ENCODE assay signal across 33 cellular contexts in the genomic region with DNA sequence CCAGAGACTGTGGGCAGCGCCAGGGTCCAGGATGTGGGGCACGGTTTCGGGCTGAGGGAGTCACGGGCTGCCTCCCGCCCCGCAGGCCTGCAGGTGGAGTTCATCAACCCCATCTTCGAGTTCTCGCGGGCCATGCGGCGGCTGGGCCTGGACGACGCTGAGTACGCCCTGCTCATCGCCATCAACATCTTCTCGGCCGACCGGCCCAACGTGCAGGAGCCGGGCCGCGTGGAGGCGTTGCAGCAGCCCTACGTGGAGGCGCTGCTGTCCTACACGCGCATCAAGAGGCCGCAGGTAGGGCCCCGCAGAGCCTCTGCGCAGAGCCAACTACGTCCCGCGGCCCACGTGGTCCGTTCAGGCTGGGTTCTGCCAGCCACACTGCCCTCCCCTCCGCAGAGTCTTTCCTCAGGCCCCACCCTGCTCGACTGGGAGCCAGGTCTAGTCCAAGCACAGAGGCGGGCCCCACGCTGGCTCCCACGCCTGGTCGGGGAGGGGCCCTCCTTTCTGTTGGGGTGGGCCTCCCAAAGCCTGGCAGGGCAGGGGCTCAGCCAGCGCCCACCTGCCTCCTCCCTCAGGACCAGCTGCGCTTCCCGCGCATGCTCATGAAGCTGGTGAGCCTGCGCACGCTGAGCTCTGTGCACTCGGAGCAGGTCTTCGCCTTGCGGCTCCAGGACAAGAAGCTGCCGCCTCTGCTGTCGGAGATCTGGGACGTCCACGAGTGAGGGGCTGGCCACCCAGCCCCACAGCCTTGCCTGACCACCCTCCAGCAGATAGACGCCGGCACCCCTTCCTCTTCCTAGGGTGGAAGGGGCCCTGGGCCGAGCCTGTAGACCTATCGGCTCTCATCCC. TPM values are rescaled to one million over a fixed set of nuclear protein-coding genes. Genes with fewer than 3 reads are reported as not detected.
"Had no signal": no experiment of that assay in that cellular context is flagged by ENCODE, and none has a peak within 500 bp of the region (broad histone marks: within the 10 kb centered on the region; RNA-seq: fewer than 3 reads in every experiment).

No MANE protein-coding gene starts in this region.

- H3K36me3 ChIP-seq: ovary, uterus had no signal

- H3K27ac Mint-ChIP-seq: endodermal cell had no signal

- H3K4me1 ChIP-seq: foreskin keratinocyte had no signal

- H3K4me3 ChIP-seq: esophagus muscularis mucosa, heart left ventricle, lower lobe of right lung, ovary, prostate gland, skin epidermis, testis, transverse colon, uterus had no signal

- H3K4me3 Mint-ChIP-seq: activated T-cell treated with anti-CD3 and anti-CD28 coated beads, Interleukin-2, amount 50 U/mL, for 4 hours; dendritic cell treated with granulocyte-macrophage colony-stimulating factor and Interleukin-4, amounts not matched to agents 40 ng/mL and 50 ng/mL, for 4 days had no signal

- H3K9me3 Mint-ChIP-seq: activated CD4-positive, alpha-beta memory T cell treated with anti-CD3 and anti-CD28 coated beads for 36 hours; activated T-cell treated with anti-CD3 and anti-CD28 coated beads, Interleukin-2, amount 50 U/mL, for 4 hours; activated T-helper 17 cell treated with anti-CD3 and anti-CD28 coated beads, Interleukin-2, amount 50 U/mL, for 72 hours; dendritic cell treated with granulocyte-macrophage colony-stimulating factor and Interleukin-4, amounts not matched to agents 40 ng/mL and 50 ng/mL, for 4 days; endodermal cell; naive thymus-derived CD8-positive, alpha-beta T cell had no signal

- H3K27me3 Mint-ChIP-seq: activated CD4-positive, alpha-beta memory T cell treated with anti-CD3 and anti-CD28 coated beads for 36 hours; activated T-helper 17 cell treated with anti-CD3 and anti-CD28 coated beads, Interleukin-2, amount 50 U/mL, for 72 hours; dendritic cell treated with granulocyte-macrophage colony-stimulating factor and Interleukin-4, amounts not matched to agents 40 ng/mL and 50 ng/mL, for 4 days had no signal

- H3K9me3 ChIP-seq: esophagus muscularis mucosa, heart left ventricle, lower lobe of right lung, neutrophil, ovary, prostate gland, testis, transverse colon, uterus had no signal

- DNase-seq: activated CD4-positive, alpha-beta memory T cell treated with anti-CD3 and anti-CD28 coated beads for 36 hours; activated CD4-positive, alpha-beta T cell treated with anti-CD3 and anti-CD28 coated beads for 4 hours; activated CD8-positive, alpha-beta memory T cell treated with anti-CD3 and anti-CD28 coated beads, Interleukin-2, amount 50 U/mL, for 48 hours; activated gamma-delta T cell treated with Interleukin-2 at 50 U/mL for 16 hours; activated naive CD4-positive, alpha-beta T cell treated with anti-CD3 and anti-CD28 coated beads, Interleukin-2, amount 50 U/mL, for 16 hours; activated T-cell treated with anti-CD3 and anti-CD28 coated beads, Interleukin-2, amount 50 U/mL, for 4 hours; amniotic stem cell; brain microvascular endothelial cell; caudate nucleus; endodermal cell; foreskin keratinocyte; lower lobe of right lung; mesenchymal stem cell; retina; stimulated activated CD4-positive, alpha-beta T cell treated with anti-CD3 and anti-CD28 coated beads, Interleukin-12 subunit alpha, Interleukin-12 subunit beta, amount 100 ng/mL, for 4 hours; stimulated activated CD4-positive, alpha-beta T cell treated with anti-CD3 and anti-CD28 coated beads, Interleukin-4, amount 100 ng/mL, for 1 hour; stimulated activated naive CD8-positive, alpha-beta T cell treated with anti-CD3 and anti-CD28 coated beads, Interleukin-15, Interleukin-2, amounts not matched to agents 100 U/mL and 50 U/mL, for 24 hours; T-helper 1 cell; testis; transverse colon; uterus had no signal

- H3K27ac ChIP-seq: brain microvascular endothelial cell, foreskin keratinocyte, lower lobe of right lung, ovary, prostate gland had no signal

- ATAC-seq: activated T-cell treated with anti-CD3 and anti-CD28 coated beads, Interleukin-2, amount 50 U/mL, for 4 hours; activated T-helper 17 cell treated with anti-CD3 and anti-CD28 coated beads, Interleukin-2, amount 50 U/mL, for 72 hours; foreskin keratinocyte; heart left ventricle; lower lobe of right lung; naive thymus-derived CD8-positive, alpha-beta T cell; sciatic nerve; stimulated activated naive CD8-positive, alpha-beta T cell treated with anti-CD3 and anti-CD28 coated beads, Interleukin-15, Interleukin-2, amounts not matched to agents 100 U/mL and 50 U/mL, for 24 hours had no signal

- H3K27me3 ChIP-seq: brain microvascular endothelial cell, esophagus muscularis mucosa, foreskin keratinocyte, heart left ventricle, neutrophil, ovary, testis, transverse colon, uterus had no signal

RNA-seq across cellular contexts. Expression of gene NAPSA, which starts 16.7 kb away (rescaled TPM):
- total RNA-seq: astrocyte had no signal

RNA-seq across cellular contexts. Expression of gene SPIB, which starts 36.6 kb away (rescaled TPM):
- total RNA-seq: foreskin keratinocyte, kidney epithelial cell, prostate gland had no signal
- polyA plus RNA-seq: foreskin keratinocyte had no signal

RNA-seq across cellular contexts. Expression of gene MYBPC2, which starts 50.6 kb away (rescaled TPM):
- total RNA-seq: astrocyte; esophagus muscularis mucosa; foreskin keratinocyte; lower lobe of right lung; naive thymus-derived CD8-positive, alpha-beta T cell; sciatic nerve had no signal
- polyA plus RNA-seq: foreskin keratinocyte; heart left ventricle; naive thymus-derived CD8-positive, alpha-beta T cell had no signal
